ENCODE assay signal across 8 cellular contexts in the genomic region with DNA sequence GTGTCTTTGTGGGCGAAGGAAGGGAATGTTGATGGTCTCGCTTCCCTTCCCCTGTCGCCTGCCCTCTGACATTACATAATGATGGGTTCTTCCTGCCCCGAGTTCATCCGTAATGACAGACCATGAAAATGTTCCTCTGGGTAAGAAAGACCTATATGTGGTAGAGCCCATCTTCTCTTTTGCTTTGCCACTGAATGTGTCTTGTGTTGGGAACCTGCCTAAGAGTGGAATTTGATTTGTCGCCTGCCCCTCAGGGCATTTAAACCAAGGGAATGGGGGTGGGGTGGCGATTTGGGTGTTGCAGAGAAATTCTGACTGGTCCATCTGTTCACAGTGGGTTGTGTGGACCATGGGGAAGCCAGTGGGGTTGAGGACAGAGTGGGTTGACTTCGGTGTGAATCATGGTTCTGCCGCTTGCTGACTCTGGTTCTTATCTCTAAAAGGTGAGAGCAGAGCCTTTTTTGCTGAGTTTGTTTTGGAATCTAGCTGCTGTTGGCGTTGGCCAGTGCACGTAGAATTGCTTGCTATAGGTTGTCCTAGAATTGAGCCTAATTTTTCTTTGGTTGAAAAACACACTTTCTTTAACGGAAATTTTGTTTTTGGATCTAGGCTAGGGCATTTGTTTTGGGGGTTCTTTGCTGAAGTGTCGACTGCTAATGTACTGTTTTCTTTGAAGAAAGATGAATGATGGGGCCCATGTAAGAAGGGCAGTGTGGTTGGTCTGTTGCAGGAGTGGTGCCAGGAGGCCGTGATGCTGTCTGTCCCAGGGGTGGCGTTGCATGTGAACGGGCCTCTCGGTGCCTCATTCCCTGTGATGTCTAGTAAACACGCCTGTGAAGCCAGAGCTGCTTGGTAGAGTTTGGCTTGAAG. TPM values are rescaled to one million over a fixed set of nuclear protein-coding genes. Genes with fewer than 3 reads are reported as not detected.
A peak's percentile ranks its signal among the peaks of the same experiment; 100 is the strongest.
DNase-seq lines count a peak whose midpoint lies in the region; TF ChIP-seq lines count a peak whose summit lies in the region.

No MANE protein-coding gene starts in this region.

- intact Hi-C loops in activated CD4-positive, alpha-beta T cell treated with anti-CD3 and anti-CD28 coated beads, Interleukin-2, amount 10 ng/mL, durations not matched to agents 24 days and 14 days (cut with micrococcal nuclease) = loop anchor here (1.0 to 10.0 kb wide), 6 partner anchors 9 to 781 kb away; partner anchors contain the start of genes ACTR1B, C2orf92, LIPT1 and TSGA10
- intact Hi-C loops in sigmoid colon (cut with DNase I) = loop anchor here (2.0 to 10.0 kb wide), 3 partner anchors 115 to 159 kb away; partner anchors contain the start of genes COA5 and UNC50

- H3K4me1 ChIP-seq in HEK293 (ENCODE audit: control insufficient read depth, insufficient read depth, low read length) (peaks cover 14% of the 10 kb centered on the region), sigmoid colon (peaks cover 0 to 49% (median 33%) of the 10 kb centered on the region in 4 donors)

- peaks cover 48% of the 10 kb centered on the region for H3K4me1 Mint-ChIP-seq in activated CD4-positive, alpha-beta T cell treated with anti-CD3 and anti-CD28 coated beads, Interleukin-2, amount 10 ng/mL, durations not matched to agents 24 days and 14 days

- POLR2A ChIA-PET in HEK293 (lab: Yijun Ruan, JAX) = interaction anchor here (0.8 kb wide), 1 partner anchor 18 kb away, joined by 3 read pairs; no protein-coding TSS in a partner anchor

- H3K36me3 Mint-ChIP-seq in activated CD4-positive, alpha-beta T cell treated with anti-CD3 and anti-CD28 coated beads, Interleukin-2, amount 10 ng/mL, durations not matched to agents 24 days and 14 days (ENCODE audit: low read depth) = peaks cover 6% of the 10 kb centered on the region

- H3K4me3 Mint-ChIP-seq in activated CD4-positive, alpha-beta T cell treated with anti-CD3 and anti-CD28 coated beads, Interleukin-2, amount 10 ng/mL, durations not matched to agents 24 days and 14 days = peak overlapping the region; percentile 89

- TF ChIP-seq EP300 in sigmoid colon (IDR thresholded peaks at IDR 0.05) = no peak

- no peaks in the 10 kb centered on the region for H3K27me3 ChIP-seq in sigmoid colon

- TF ChIP-seq CTCF in AG10803 (conservative IDR thresholded peaks at IDR 0.05; ENCODE audit: low read length) (no peak), HEK293 (tag by site-specific recombination; IDR thresholded peaks at IDR 0.05) (peak; percentile 25; the same call in 1 of the 2 replicates), foreskin fibroblast (IDR thresholded peaks at IDR 0.05; ENCODE audit: low read depth, low read length) (no peak), sigmoid colon (IDR thresholded peaks at IDR 0.05) (no peak), GM10266 (IDR thresholded peaks at IDR 0.05; ENCODE audit: control insufficient read depth, insufficient read depth, low read depth, missing control alignments) (no peak)

- H3K9me3 ChIP-seq in HEK293 (ENCODE audit: control insufficient read depth, insufficient read depth, low read depth, low read length) (no peaks in the 10 kb centered on the region), sigmoid colon (no peaks in the 10 kb centered on the region)

- no peak for DNase-seq in AG10803 (ENCODE audit: low read depth)
- peak; percentile 81 for DNase-seq in activated CD4-positive, alpha-beta T cell treated with anti-CD3 and anti-CD28 coated beads, Interleukin-2, amount 10 ng/mL, durations not matched to agents 24 days and 14 days
- no peak for DNase-seq in foreskin fibroblast
- no peak for DNase-seq in sigmoid colon
- no peak for DNase-seq in iPS-NIHi7 (ENCODE audit: extremely low spot score)
- DNase-seq in GM10266 (ENCODE audit: extremely low spot score) = no peak
- DNase-seq in NCI-H1694 treated with DMSO at 0.1 percent for 48 hours (lab: John Stamatoyannopoulos, UW) = no peak

- H3K4me3 ChIP-seq in AG10803 (ENCODE audit: low read length) (peak overlapping the region; percentile 66), HEK293 (ENCODE audit: low read depth, low read length) (peak overlapping the region; percentile 76), foreskin fibroblast (ENCODE audit: low read depth in 1 of 2, low read length in 2 of 2) (peak overlapping the region; percentile 76 to 86), sigmoid colon (peak overlapping the region; percentile 55 to 86 (median 66))

- no peaks in the 10 kb centered on the region for H3K27me3 Mint-ChIP-seq in activated CD4-positive, alpha-beta T cell treated with anti-CD3 and anti-CD28 coated beads, Interleukin-2, amount 10 ng/mL, durations not matched to agents 24 days and 14 days

- H3K9me3 Mint-ChIP-seq in activated CD4-positive, alpha-beta T cell treated with anti-CD3 and anti-CD28 coated beads, Interleukin-2, amount 10 ng/mL, durations not matched to agents 24 days and 14 days = no peaks in the 10 kb centered on the region

- H3K27ac ChIP-seq in HEK293 (ENCODE audit: extremely low read depth, low read depth, low read length) (peak overlapping the region; percentile 64), sigmoid colon (peak overlapping the region; percentile 76 to 90 (median 82))

- CTCF ChIA-PET in HEK293 (lab: Yijun Ruan, JAX) = interaction anchor here (0.5 to 1.3 kb wide), 5 partner anchors 17 to 749 kb away, joined by 3 to 12 read pairs (median 3); no protein-coding TSS in a partner anchor

- peak overlapping the region; percentile 91 for H3K27ac Mint-ChIP-seq in activated CD4-positive, alpha-beta T cell treated with anti-CD3 and anti-CD28 coated beads, Interleukin-2, amount 10 ng/mL, durations not matched to agents 24 days and 14 days

- whole genome bisulfite sequencing in sigmoid colon, 2 donors = 53 to 66% methylated on average over 18 of the region's 18 CpGs

- H3K36me3 ChIP-seq in HEK293 (ENCODE audit: control insufficient read depth in 2 of 2, insufficient read depth in 1 of 2, low read length in 2 of 2) (no peaks in the 10 kb centered on the region), sigmoid colon (no peaks in the 10 kb centered on the region)

- TF ChIP-seq POLR2A in sigmoid colon (IDR thresholded peaks at IDR 0.05) = no peak

TF ChIP-seq in HEK293, 187 proteins besides CTCF, POLR2A, EP300 and RAD21 (continues in another document):
- TF ChIP-seq ZNF211 (tag by site-specific recombination; IDR thresholded peaks at IDR 0.05; ENCODE audit: low read depth) = no peak
- peak; percentile 31; the same call in 1 of the 2 replicates for TF ChIP-seq EGR2 (tag by site-specific recombination; IDR thresholded peaks at IDR 0.05; ENCODE audit: low read depth)
- TF ChIP-seq ZFP69B (tag by site-specific recombination; IDR thresholded peaks at IDR 0.05) = 0 out of 2 replicates have a peak, but pooled peaks have one; percentile 6
- peak; percentile 90 for TF ChIP-seq ZNF600 (tag by site-specific recombination; IDR thresholded peaks at IDR 0.05)
- TF ChIP-seq, protein P1, sequence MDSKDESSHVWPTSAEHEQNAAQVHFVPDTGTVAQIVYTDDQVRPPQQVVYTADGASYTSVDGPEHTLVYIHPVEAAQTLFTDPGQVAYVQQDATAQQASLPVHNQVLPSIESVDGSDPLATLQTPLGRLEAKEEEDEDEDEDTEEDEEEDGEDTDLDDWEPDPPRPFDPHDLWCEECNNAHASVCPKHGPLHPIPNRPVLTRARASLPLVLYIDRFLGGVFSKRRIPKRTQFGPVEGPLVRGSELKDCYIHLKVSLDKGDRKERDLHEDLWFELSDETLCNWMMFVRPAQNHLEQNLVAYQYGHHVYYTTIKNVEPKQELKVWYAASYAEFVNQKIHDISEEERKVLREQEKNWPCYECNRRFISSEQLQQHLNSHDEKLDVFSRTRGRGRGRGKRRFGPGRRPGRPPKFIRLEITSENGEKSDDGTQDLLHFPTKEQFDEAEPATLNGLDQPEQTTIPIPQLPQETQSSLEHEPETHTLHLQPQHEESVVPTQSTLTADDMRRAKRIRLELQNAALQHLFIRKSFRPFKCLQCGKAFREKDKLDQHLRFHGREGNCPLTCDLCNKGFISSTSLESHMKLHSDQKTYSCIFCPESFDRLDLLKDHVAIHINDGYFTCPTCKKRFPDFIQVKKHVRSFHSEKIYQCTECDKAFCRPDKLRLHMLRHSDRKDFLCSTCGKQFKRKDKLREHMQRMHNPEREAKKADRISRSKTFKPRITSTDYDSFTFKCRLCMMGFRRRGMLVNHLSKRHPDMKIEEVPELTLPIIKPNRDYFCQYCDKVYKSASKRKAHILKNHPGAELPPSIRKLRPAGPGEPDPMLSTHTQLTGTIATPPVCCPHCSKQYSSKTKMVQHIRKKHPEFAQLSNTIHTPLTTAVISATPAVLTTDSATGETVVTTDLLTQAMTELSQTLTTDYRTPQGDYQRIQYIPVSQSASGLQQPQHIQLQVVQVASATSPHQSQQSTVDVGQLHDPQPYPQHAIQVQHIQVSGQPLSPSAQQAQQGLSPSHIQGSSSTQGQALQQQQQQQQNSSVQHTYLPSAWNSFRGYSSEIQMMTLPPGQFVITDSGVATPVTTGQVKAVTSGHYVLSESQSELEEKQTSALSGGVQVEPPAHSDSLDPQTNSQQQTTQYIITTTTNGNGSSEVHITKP (tag by site-specific recombination; IDR thresholded peaks at IDR 0.05) = peak; percentile 87
- peak; percentile 82 for TF ChIP-seq ZNF335 (tag by site-specific recombination; conservative IDR thresholded peaks at IDR 0.05)
- 0 out of 2 replicates have a peak, but pooled peaks have one; percentile 41 for TF ChIP-seq ZBTB17 (tag by site-specific recombination; IDR thresholded peaks at IDR 0.05)
- TF ChIP-seq, protein P2, sequence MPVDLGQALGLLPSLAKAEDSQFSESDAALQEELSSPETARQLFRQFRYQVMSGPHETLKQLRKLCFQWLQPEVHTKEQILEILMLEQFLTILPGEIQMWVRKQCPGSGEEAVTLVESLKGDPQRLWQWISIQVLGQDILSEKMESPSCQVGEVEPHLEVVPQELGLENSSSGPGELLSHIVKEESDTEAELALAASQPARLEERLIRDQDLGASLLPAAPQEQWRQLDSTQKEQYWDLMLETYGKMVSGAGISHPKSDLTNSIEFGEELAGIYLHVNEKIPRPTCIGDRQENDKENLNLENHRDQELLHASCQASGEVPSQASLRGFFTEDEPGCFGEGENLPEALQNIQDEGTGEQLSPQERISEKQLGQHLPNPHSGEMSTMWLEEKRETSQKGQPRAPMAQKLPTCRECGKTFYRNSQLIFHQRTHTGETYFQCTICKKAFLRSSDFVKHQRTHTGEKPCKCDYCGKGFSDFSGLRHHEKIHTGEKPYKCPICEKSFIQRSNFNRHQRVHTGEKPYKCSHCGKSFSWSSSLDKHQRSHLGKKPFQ (tag by site-specific recombination; IDR thresholded peaks at IDR 0.05) = peak; percentile 66; the same call in 1 of the 2 replicates
- peak; percentile 36; the same call in 1 of the 2 replicates for TF ChIP-seq ZFP3 (tag by site-specific recombination; IDR thresholded peaks at IDR 0.05; ENCODE audit: low read depth)
- 0 out of 2 replicates have a peak, but pooled peaks have one; percentile 26 for TF ChIP-seq SP7 (tag by site-specific recombination; IDR thresholded peaks at IDR 0.05)

RNA-seq across cellular contexts. Expression of gene INPP4A, which starts 1.3 kb away (rescaled TPM):
- 40.2 and 45.0 TPM in 2 replicates for total RNA-seq in activated CD4-positive, alpha-beta T cell treated with anti-CD3 and anti-CD28 coated beads, Interleukin-2, amount 10 ng/mL, durations not matched to agents 24 days and 14 days
- 10 to 100 TPM; 30.4 to 49.9 (median 39.9) TPM for total RNA-seq in sigmoid colon
- 10 to 100 TPM in 1 of 3 donors, 1 to 10 TPM in 2; 1.8 to 12.2 (median 2.3) TPM for polyA plus RNA-seq in sigmoid colon
